9 cellular contexts compared by ENCODE assay signal in genomic region chr5:135190345-135191083, GRCh38.
DNase-seq lines count a peak whose midpoint lies in the region; ATAC-seq, FAIRE-seq and TF ChIP-seq lines count a peak whose summit lies in the region.
"Had no signal": no experiment of that assay in that cellular context is flagged by ENCODE, and none has a peak within 500 bp of the region (broad histone marks: within the 10 kb centered on the region; RNA-seq: fewer than 3 reads in every experiment).

No MANE protein-coding gene starts in this region.

- no peaks in the 10 kb centered on the region for H3K36me3 Mint-ChIP-seq in T-helper 17 cell (ENCODE audit: low read depth)
- no peaks in the 10 kb centered on the region for H3K36me3 Mint-ChIP-seq in stimulated activated memory B cell treated with anti-CD40 and anti-IgM and Interleukin-4, amounts not matched to agents 10 μg/mL and 1 μg/mL and 100 μg/mL, for 72 hours

- peaks cover 65% of the 10 kb centered on the region for H3K27me3 Mint-ChIP-seq in T-helper 17 cell
- peaks cover 36% of the 10 kb centered on the region for H3K27me3 Mint-ChIP-seq in stimulated activated memory B cell treated with anti-CD40 and anti-IgM and Interleukin-4, amounts not matched to agents 10 μg/mL and 1 μg/mL and 100 μg/mL, for 72 hours

- H3K27ac Mint-ChIP-seq in T-helper 17 cell: no peak overlapping the region
- H3K27ac Mint-ChIP-seq in stimulated activated memory B cell treated with anti-CD40 and anti-IgM and Interleukin-4, amounts not matched to agents 10 μg/mL and 1 μg/mL and 100 μg/mL, for 72 hours: no peak overlapping the region

- no peaks in the 10 kb centered on the region for H3K4me1 ChIP-seq in iPS DF 6.9 (ENCODE audit: control insufficient read depth, insufficient read depth, low read length)
- H3K4me1 ChIP-seq: foreskin keratinocyte had no signal

- H3K9me3 ChIP-seq in T-helper 17 cell (ENCODE audit: control insufficient read depth, low read length, poor library complexity, severe bottlenecking): no peaks in the 10 kb centered on the region
- no peaks in the 10 kb centered on the region for H3K9me3 ChIP-seq in iPS DF 6.9 (ENCODE audit: control insufficient read depth, insufficient read depth, low read length)

- H3K27me3 ChIP-seq in iPS DF 6.9 (ENCODE audit: control insufficient read depth, insufficient read depth, low read length): peaks cover 7% of the 10 kb centered on the region; the same call in 1 of the 2 replicates

- WGBS in iPS DF 6.9 (ENCODE audit: insufficient coverage, insufficient read length): no CpG with 5 or more reads among the region's 23 CpGs

- TF ChIP-seq POLR2A in GM12891 (IDR thresholded peaks at IDR 0.05; ENCODE audit: low read depth, low read length): no peak

- H3K9me3 Mint-ChIP-seq in stimulated activated memory B cell treated with anti-CD40 and anti-IgM and Interleukin-4, amounts not matched to agents 10 μg/mL and 1 μg/mL and 100 μg/mL, for 72 hours: no peaks in the 10 kb centered on the region

- H3K4me3 ChIP-seq in iPS DF 6.9 (ENCODE audit: low read length): peak overlapping the region; percentile 16; the same call in 1 of the 2 replicates

- peaks cover 2% of the 10 kb centered on the region for H3K4me1 Mint-ChIP-seq in T-helper 17 cell
- H3K4me1 Mint-ChIP-seq in stimulated activated memory B cell treated with anti-CD40 and anti-IgM and Interleukin-4, amounts not matched to agents 10 μg/mL and 1 μg/mL and 100 μg/mL, for 72 hours: peaks cover 11% of the 10 kb centered on the region

- FAIRE-seq in GM12891 (lab: Jason Lieb, UNC): no peak

- no peak overlapping the region for H3K27ac ChIP-seq in iPS DF 6.9 (ENCODE audit: low read length)
- H3K27ac ChIP-seq: foreskin keratinocyte had no signal

- no peak for ATAC-seq in T-helper 17 cell
- ATAC-seq in stimulated activated memory B cell treated with anti-CD40 and anti-IgM and Interleukin-4, amounts not matched to agents 10 μg/mL and 1 μg/mL and 100 μg/mL, for 72 hours: no peak

- no peaks in the 10 kb centered on the region for H3K36me3 ChIP-seq in iPS DF 6.9 (ENCODE audit: control insufficient read depth, insufficient read depth, low read length)

- peak; percentile 52 for DNase-seq in activated CD8-positive, alpha-beta memory T cell treated with anti-CD3 and anti-CD28 coated beads for 24 hours
- no peak for DNase-seq in activated CD8-positive, alpha-beta memory T cell treated with anti-CD3 and anti-CD28 coated beads, Interleukin-2, amount 50 U/mL, for 4 hours
- no peak for DNase-seq in T-helper 17 cell
- DNase-seq in iPS DF 6.9 (ENCODE audit: low read depth, low spot score): no peak
- DNase-seq in GM12891 (ENCODE audit: insufficient read length, low spot score): no peak
- DNase-seq in H4 (ENCODE audit: low spot score): no peak
- DNase-seq in stimulated activated CD4-positive, alpha-beta T cell treated with anti-CD3 and anti-CD28 coated beads, Interleukin-4, amount 100 ng/mL, for 24 hours: no peak

- peak overlapping the region; percentile 88 for H3K4me3 Mint-ChIP-seq in T-helper 17 cell
- peak overlapping the region; percentile 82 for H3K4me3 Mint-ChIP-seq in stimulated activated memory B cell treated with anti-CD40 and anti-IgM and Interleukin-4, amounts not matched to agents 10 μg/mL and 1 μg/mL and 100 μg/mL, for 72 hours

TF ChIP-seq in GM12891, 5 proteins besides CTCF, POLR2A, EP300 and RAD21:
- TF ChIP-seq POU2F2 (IDR thresholded peaks at IDR 0.05; ENCODE audit: low read depth, low read length) (no peak), PAX5 (IDR thresholded peaks at IDR 0.05; ENCODE audit: insufficient read depth, low read length, severe bottlenecking) (no peak), SPI1 (IDR thresholded peaks at IDR 0.05; ENCODE audit: low read depth, low read length) (no peak), TAF1 (IDR thresholded peaks at IDR 0.05; ENCODE audit: low read depth, low read length) (no peak), POLR2AphosphoS5 (IDR thresholded peaks at IDR 0.05; ENCODE audit: low read depth, low read length) (no peak)
